Comparison of ENCODE assay signal across 1 cellular context in genomic region chrX:13059676-13060499, GRCh38.
A peak's percentile ranks its signal among the peaks of the same experiment; 100 is the strongest.
TF ChIP-seq lines count a peak whose summit lies in the region.

No MANE protein-coding gene starts in this region.

TF ChIP-seq in K562, 482 proteins besides CTCF, POLR2A, EP300 and RAD21 (continued from another document and continues in another):
- TF ChIP-seq TOE1 (IDR thresholded peaks at IDR 0.05; ENCODE audit: borderline replicate concordance): peak; percentile 48; the same call in 1 of the 2 replicates
- TF ChIP-seq TOE1 (CRISPR knock-in tag; IDR thresholded peaks at IDR 0.05; ENCODE audit: borderline replicate concordance, low read depth): no peak
- TF ChIP-seq RNF2 (IDR thresholded peaks at IDR 0.05): peak; percentile 64; the same call in 1 of the 2 replicates
- peak; percentile 99 for TF ChIP-seq FOSL1 (tag; conservative IDR thresholded peaks at IDR 0.05)
- peak in 1 of 2 experiments; percentile 39; a peak in 1 of 3 replicates for TF ChIP-seq CBX3 (IDR thresholded peaks at IDR 0.05; ENCODE audit: borderline replicate concordance in 1 of 2, low read length in 2 of 2)
- peak; percentile 33; the same call in 1 of the 2 replicates for TF ChIP-seq GATA2 (CRISPR knock-in tag; IDR thresholded peaks at IDR 0.05)
- peak; percentile 62 for TF ChIP-seq FOS (IDR thresholded peaks at IDR 0.05; ENCODE audit: extremely low read depth, insufficient read length)
- peak; percentile 99 for TF ChIP-seq JUND (IDR thresholded peaks at IDR 0.05; ENCODE audit: borderline replicate concordance, low read depth, low read length)
- peak; percentile 99 for TF ChIP-seq JUND (tag; IDR thresholded peaks at IDR 0.05; ENCODE audit: borderline replicate concordance, low read depth, low read length)
- peak; percentile 90 for TF ChIP-seq HDAC2 (IDR thresholded peaks at IDR 0.05)
- TF ChIP-seq NCOA1 (IDR thresholded peaks at IDR 0.05; ENCODE audit: low read depth): peak; percentile 64; the same call in 1 of the 2 replicates
- TF ChIP-seq SLC30A9 (CRISPR knock-in tag; IDR thresholded peaks at IDR 0.05): no peak
- peak; percentile 70 for TF ChIP-seq MTA2 (IDR thresholded peaks at IDR 0.05; ENCODE audit: low read depth)
- peak; percentile 85 for TF ChIP-seq MYC (IDR thresholded peaks at IDR 0.05; ENCODE audit: low read depth, low read length)
- no peak for TF ChIP-seq MYC (CRISPR knock-in tag; IDR thresholded peaks at IDR 0.05; ENCODE audit: borderline replicate concordance, low read depth)
- TF ChIP-seq NCOA6 (IDR thresholded peaks at IDR 0.05): no peak
- TF ChIP-seq IRF2 (CRISPR knock-in tag; IDR thresholded peaks at IDR 0.05): no peak
- peak; percentile 47; the same call in 1 of the 2 replicates for TF ChIP-seq MBD2 (IDR thresholded peaks at IDR 0.05; ENCODE audit: borderline replicate concordance, low read depth)
- peak; percentile 49 for TF ChIP-seq L3MBTL2 (IDR thresholded peaks at IDR 0.05)
- TF ChIP-seq ZNF780A (CRISPR knock-in tag; IDR thresholded peaks at IDR 0.05): no peak
- peak; percentile 86 for TF ChIP-seq CTBP1 (IDR thresholded peaks at IDR 0.05; ENCODE audit: borderline replicate concordance)
- TF ChIP-seq, protein P1, sequence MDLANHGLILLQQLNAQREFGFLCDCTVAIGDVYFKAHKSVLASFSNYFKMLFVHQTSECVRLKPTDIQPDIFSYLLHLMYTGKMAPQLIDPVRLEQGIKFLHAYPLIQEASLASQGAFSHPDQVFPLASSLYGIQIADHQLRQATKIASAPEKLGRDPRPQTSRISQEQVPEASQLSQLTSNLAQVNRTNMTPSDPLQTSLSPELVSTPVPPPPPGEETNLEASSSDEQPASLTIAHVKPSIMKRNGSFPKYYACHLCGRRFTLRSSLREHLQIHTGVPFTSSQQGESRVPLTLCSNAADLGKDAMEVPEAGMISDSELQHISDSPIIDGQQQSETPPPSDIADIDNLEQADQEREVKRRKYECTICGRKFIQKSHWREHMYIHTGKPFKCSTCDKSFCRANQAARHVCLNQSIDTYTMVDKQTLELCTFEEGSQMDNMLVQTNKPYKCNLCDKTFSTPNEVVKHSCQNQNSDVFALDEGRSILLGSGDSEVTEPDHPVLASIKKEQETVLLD (IDR thresholded peaks at IDR 0.05): peak; percentile 76
- TF ChIP-seq FOXJ2 (tag; IDR thresholded peaks at IDR 0.05): peak; percentile 66; the same call in 1 of the 2 replicates
- no peak for TF ChIP-seq ETV1 (tag; conservative IDR thresholded peaks at IDR 0.05; ENCODE audit: low read depth)
- TF ChIP-seq DNMT1 (IDR thresholded peaks at IDR 0.05): no peak
- no peak for TF ChIP-seq ZNF785 (CRISPR knock-in tag; IDR thresholded peaks at IDR 0.05)
- TF ChIP-seq NFIC (IDR thresholded peaks at IDR 0.05): 0 out of 2 replicates have a peak, but pooled peaks have one; percentile 36
- no peak for TF ChIP-seq NCOA2 (IDR thresholded peaks at IDR 0.05; ENCODE audit: partially characterized antibody in 2 of 2)
- TF ChIP-seq MTA1 (IDR thresholded peaks at IDR 0.05; ENCODE audit: borderline replicate concordance): peak; percentile 86
- TF ChIP-seq, protein P2, sequence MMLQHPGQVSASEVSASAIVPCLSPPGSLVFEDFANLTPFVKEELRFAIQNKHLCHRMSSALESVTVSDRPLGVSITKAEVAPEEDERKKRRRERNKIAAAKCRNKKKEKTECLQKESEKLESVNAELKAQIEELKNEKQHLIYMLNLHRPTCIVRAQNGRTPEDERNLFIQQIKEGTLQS (IDR thresholded peaks at IDR 0.05): peak; percentile 96
- TF ChIP-seq, protein P2 (CRISPR knock-in tag; conservative IDR thresholded peaks at IDR 0.05): peak; percentile 59; the same call in 1 of the 2 replicates
- TF ChIP-seq DPF2 (IDR thresholded peaks at IDR 0.05): peak; percentile 98
- peak; percentile 70 for TF ChIP-seq TAL1 (IDR thresholded peaks at IDR 0.05)
- 0 out of 2 replicates have a peak, but pooled peaks have one; percentile 37 for TF ChIP-seq NFATC3 (IDR thresholded peaks at IDR 0.05)
- TF ChIP-seq TCF3 (CRISPR knock-in tag; IDR thresholded peaks at IDR 0.05): peak; percentile 77
- no peak for TF ChIP-seq ZC3H11A (IDR thresholded peaks at IDR 0.05; ENCODE audit: low read depth, low read length)
- TF ChIP-seq STAT5A (IDR thresholded peaks at IDR 0.05; ENCODE audit: borderline replicate concordance, low read length): peak; percentile 53; the same call in 1 of the 2 replicates
- peak; percentile 97 for TF ChIP-seq SMARCE1 (IDR thresholded peaks at IDR 0.05)
- TF ChIP-seq HDAC1 (IDR thresholded peaks at IDR 0.05): peak in 1 of 2 experiments; percentile 88; a peak in 2 of 4 replicates
- no peak for TF ChIP-seq E2F3 (CRISPR knock-in tag; IDR thresholded peaks at IDR 0.05)
- TF ChIP-seq JUN (IDR thresholded peaks at IDR 0.05; ENCODE audit: borderline replicate concordance, low read depth, low read length): peak; percentile 94
- peak; percentile 65; the same call in 1 of the 2 replicates for TF ChIP-seq JUN (CRISPR knock-in tag; IDR thresholded peaks at IDR 0.05; ENCODE audit: borderline replicate concordance)
- TF ChIP-seq, protein P3, sequence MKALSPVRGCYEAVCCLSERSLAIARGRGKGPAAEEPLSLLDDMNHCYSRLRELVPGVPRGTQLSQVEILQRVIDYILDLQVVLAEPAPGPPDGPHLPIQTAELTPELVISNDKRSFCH (CRISPR knock-in tag; IDR thresholded peaks at IDR 0.05): no peak
- TF ChIP-seq, protein P3 (tag; IDR thresholded peaks at IDR 0.05): 0 out of 2 replicates have a peak, but pooled peaks have one; percentile 61
- TF ChIP-seq, protein P4, sequence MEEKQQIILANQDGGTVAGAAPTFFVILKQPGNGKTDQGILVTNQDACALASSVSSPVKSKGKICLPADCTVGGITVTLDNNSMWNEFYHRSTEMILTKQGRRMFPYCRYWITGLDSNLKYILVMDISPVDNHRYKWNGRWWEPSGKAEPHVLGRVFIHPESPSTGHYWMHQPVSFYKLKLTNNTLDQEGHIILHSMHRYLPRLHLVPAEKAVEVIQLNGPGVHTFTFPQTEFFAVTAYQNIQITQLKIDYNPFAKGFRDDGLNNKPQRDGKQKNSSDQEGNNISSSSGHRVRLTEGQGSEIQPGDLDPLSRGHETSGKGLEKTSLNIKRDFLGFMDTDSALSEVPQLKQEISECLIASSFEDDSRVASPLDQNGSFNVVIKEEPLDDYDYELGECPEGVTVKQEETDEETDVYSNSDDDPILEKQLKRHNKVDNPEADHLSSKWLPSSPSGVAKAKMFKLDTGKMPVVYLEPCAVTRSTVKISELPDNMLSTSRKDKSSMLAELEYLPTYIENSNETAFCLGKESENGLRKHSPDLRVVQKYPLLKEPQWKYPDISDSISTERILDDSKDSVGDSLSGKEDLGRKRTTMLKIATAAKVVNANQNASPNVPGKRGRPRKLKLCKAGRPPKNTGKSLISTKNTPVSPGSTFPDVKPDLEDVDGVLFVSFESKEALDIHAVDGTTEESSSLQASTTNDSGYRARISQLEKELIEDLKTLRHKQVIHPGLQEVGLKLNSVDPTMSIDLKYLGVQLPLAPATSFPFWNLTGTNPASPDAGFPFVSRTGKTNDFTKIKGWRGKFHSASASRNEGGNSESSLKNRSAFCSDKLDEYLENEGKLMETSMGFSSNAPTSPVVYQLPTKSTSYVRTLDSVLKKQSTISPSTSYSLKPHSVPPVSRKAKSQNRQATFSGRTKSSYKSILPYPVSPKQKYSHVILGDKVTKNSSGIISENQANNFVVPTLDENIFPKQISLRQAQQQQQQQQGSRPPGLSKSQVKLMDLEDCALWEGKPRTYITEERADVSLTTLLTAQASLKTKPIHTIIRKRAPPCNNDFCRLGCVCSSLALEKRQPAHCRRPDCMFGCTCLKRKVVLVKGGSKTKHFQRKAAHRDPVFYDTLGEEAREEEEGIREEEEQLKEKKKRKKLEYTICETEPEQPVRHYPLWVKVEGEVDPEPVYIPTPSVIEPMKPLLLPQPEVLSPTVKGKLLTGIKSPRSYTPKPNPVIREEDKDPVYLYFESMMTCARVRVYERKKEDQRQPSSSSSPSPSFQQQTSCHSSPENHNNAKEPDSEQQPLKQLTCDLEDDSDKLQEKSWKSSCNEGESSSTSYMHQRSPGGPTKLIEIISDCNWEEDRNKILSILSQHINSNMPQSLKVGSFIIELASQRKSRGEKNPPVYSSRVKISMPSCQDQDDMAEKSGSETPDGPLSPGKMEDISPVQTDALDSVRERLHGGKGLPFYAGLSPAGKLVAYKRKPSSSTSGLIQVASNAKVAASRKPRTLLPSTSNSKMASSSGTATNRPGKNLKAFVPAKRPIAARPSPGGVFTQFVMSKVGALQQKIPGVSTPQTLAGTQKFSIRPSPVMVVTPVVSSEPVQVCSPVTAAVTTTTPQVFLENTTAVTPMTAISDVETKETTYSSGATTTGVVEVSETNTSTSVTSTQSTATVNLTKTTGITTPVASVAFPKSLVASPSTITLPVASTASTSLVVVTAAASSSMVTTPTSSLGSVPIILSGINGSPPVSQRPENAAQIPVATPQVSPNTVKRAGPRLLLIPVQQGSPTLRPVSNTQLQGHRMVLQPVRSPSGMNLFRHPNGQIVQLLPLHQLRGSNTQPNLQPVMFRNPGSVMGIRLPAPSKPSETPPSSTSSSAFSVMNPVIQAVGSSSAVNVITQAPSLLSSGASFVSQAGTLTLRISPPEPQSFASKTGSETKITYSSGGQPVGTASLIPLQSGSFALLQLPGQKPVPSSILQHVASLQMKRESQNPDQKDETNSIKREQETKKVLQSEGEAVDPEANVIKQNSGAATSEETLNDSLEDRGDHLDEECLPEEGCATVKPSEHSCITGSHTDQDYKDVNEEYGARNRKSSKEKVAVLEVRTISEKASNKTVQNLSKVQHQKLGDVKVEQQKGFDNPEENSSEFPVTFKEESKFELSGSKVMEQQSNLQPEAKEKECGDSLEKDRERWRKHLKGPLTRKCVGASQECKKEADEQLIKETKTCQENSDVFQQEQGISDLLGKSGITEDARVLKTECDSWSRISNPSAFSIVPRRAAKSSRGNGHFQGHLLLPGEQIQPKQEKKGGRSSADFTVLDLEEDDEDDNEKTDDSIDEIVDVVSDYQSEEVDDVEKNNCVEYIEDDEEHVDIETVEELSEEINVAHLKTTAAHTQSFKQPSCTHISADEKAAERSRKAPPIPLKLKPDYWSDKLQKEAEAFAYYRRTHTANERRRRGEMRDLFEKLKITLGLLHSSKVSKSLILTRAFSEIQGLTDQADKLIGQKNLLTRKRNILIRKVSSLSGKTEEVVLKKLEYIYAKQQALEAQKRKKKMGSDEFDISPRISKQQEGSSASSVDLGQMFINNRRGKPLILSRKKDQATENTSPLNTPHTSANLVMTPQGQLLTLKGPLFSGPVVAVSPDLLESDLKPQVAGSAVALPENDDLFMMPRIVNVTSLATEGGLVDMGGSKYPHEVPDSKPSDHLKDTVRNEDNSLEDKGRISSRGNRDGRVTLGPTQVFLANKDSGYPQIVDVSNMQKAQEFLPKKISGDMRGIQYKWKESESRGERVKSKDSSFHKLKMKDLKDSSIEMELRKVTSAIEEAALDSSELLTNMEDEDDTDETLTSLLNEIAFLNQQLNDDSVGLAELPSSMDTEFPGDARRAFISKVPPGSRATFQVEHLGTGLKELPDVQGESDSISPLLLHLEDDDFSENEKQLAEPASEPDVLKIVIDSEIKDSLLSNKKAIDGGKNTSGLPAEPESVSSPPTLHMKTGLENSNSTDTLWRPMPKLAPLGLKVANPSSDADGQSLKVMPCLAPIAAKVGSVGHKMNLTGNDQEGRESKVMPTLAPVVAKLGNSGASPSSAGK (IDR thresholded peaks at IDR 0.05): peak; percentile 11; the same call in 1 of the 2 replicates
- peak; percentile 89 to 92 for TF ChIP-seq KDM1A (IDR thresholded peaks at IDR 0.05)
- TF ChIP-seq KLF16 (IDR thresholded peaks at IDR 0.05): peak; percentile 50; the same call in 1 of the 2 replicates
- TF ChIP-seq ZNF175 (CRISPR knock-in tag; IDR thresholded peaks at IDR 0.05; ENCODE audit: low read depth): peak; percentile 68
- peak; percentile 74 for TF ChIP-seq MEIS2 (IDR thresholded peaks at IDR 0.05; ENCODE audit: partially characterized antibody)
- no peak for TF ChIP-seq STAT5B (CRISPR knock-in tag; IDR thresholded peaks at IDR 0.05)
- TF ChIP-seq NONO (IDR thresholded peaks at IDR 0.05; ENCODE audit: low read depth in 2 of 2, low read length in 1 of 2): no peak
- TF ChIP-seq, protein P5, sequence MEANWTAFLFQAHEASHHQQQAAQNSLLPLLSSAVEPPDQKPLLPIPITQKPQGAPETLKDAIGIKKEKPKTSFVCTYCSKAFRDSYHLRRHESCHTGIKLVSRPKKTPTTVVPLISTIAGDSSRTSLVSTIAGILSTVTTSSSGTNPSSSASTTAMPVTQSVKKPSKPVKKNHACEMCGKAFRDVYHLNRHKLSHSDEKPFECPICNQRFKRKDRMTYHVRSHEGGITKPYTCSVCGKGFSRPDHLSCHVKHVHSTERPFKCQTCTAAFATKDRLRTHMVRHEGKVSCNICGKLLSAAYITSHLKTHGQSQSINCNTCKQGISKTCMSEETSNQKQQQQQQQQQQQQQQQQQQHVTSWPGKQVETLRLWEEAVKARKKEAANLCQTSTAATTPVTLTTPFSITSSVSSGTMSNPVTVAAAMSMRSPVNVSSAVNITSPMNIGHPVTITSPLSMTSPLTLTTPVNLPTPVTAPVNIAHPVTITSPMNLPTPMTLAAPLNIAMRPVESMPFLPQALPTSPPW (CRISPR knock-in tag; IDR thresholded peaks at IDR 0.05): peak; percentile 43
- no peak for TF ChIP-seq ZBTB26 (CRISPR knock-in tag; IDR thresholded peaks at IDR 0.05)
